In the genomic region with DNA sequence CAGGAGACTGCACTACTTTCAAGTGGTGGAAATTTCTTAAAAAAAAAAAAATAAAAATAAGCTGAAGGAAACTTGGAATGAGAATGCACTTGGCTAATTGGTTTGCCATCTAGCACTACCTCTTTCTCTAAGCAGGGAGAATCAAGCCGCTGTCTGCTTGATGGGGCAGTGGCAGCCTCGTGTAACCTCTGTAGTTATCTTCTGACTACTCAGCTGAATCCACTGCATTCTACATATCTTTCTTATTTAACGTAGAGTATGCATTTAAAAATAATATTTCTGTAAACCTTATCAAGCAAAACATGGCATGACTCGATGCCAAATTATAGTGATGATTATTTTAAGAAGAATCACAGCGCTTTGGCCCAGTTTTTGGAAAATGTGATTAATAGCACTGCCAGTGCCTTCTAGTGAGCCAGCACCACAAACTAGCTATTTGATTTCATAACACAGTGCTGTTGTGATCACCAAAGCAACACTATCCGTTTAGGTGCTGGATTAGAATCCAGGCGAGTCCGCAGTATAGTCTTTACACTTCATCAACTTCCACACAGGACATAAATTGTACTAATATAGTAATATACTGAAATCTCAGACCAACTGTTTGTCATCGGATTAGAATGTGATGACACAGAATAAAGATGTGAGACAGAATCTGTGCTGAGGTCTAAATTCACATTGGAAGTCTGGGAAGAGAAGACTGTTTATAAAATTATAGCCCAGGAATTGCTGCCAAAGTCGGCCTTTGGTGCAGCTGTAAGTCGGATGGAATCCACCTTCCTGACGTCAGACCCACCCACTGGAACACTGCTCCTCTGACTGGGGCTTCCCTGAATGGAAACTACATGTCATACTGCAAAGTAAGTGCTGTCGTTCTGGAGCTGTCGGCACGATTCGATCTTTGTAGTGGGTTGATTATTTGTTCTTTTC, we compare ENCODE assay signal across 10 cellular contexts.
DNase-seq lines count a peak whose midpoint lies in the region; ATAC-seq and TF ChIP-seq lines count a peak whose summit lies in the region.
"Had no signal": no experiment of that assay in that cellular context is flagged by ENCODE, and none has a peak within 500 bp of the region (broad histone marks: within the 10 kb centered on the region; RNA-seq: fewer than 3 reads in every experiment).

No MANE protein-coding gene starts in this region.

- H3K27me3 ChIP-seq in ascending aorta (no peaks in the 10 kb centered on the region), right atrium auricular region (no peaks in the 10 kb centered on the region), skeletal muscle satellite cell (ENCODE audit: control insufficient read depth, insufficient read depth, low read length) (no peaks in the 10 kb centered on the region), GM23338 (ENCODE audit: insufficient read depth) (no peaks in the 10 kb centered on the region)

- H3K79me2 ChIP-seq in GM23338 (replicated peaks; ENCODE audit: insufficient read depth) = no peaks in the 10 kb centered on the region

- H4K20me1 ChIP-seq in GM23338 (replicated peaks; ENCODE audit: insufficient read depth) = no peaks in the 10 kb centered on the region

- H3K36me3 ChIP-seq in ascending aorta (no peaks in the 10 kb centered on the region), right atrium auricular region (no peaks in the 10 kb centered on the region), skeletal muscle satellite cell (ENCODE audit: insufficient read depth, low read length) (no peaks in the 10 kb centered on the region), GM23338 (ENCODE audit: insufficient read depth) (no peaks in the 10 kb centered on the region)

- H3K4me2 ChIP-seq in skeletal muscle satellite cell (ENCODE audit: low read length) (peak overlapping the region; percentile 80), GM23338 (no peak overlapping the region)

- H3K4me3 ChIP-seq in ascending aorta (peak overlapping the region in 1 of 2 donors; percentile 47), right atrium auricular region (no peak overlapping the region), skeletal muscle satellite cell (ENCODE audit: low read length) (peak overlapping the region; percentile 55), GM23338 (no peak overlapping the region)

- ATAC-seq in GM21825 (IDR thresholded peaks at IDR 0.05; ENCODE audit: unreplicated experiment) = no peak
- no peak for ATAC-seq in GM23338

- no peaks in the 10 kb centered on the region for H3K9me3 Mint-ChIP-seq in activated CD4-positive, alpha-beta T cell treated with anti-CD3 and anti-CD28 coated beads, Interleukin-2, amount 10 ng/mL, durations not matched to agents 24 days and 14 days
- H3K9me3 Mint-ChIP-seq in GM23338 = no peaks in the 10 kb centered on the region

- intact Hi-C loops in ascending aorta (cut with DNase I) = loop anchor here (5.0 to 10.0 kb wide), 8 partner anchors 132 to 1192 kb away; partner anchors contain the start of gene MEIS1
- intact Hi-C loops in activated CD4-positive, alpha-beta T cell treated with anti-CD3 and anti-CD28 coated beads, Interleukin-2, amount 10 ng/mL, durations not matched to agents 24 days and 14 days (cut with micrococcal nuclease) = no loop called here

- TF ChIP-seq CTCF in ascending aorta (IDR thresholded peaks at IDR 0.05) (no peak), right atrium auricular region (IDR thresholded peaks at IDR 0.05) (no peak), GM23338 (conservative IDR thresholded peaks at IDR 0.05; ENCODE audit: low read depth in 2 of 2) (no peak)

- no peaks in the 10 kb centered on the region for H3F3A ChIP-seq in GM23338 (replicated peaks; ENCODE audit: low read depth)

- no peaks in the 10 kb centered on the region for H3K27me3 Mint-ChIP-seq in activated CD4-positive, alpha-beta T cell treated with anti-CD3 and anti-CD28 coated beads, Interleukin-2, amount 10 ng/mL, durations not matched to agents 24 days and 14 days
- H3K27me3 Mint-ChIP-seq in GM23338 (ENCODE audit: insufficient read depth, low read depth, poor library complexity) = no peaks in the 10 kb centered on the region
- H3K27me3 Mint-ChIP-seq: brain had no signal

- H3K27ac Mint-ChIP-seq in activated CD4-positive, alpha-beta T cell treated with anti-CD3 and anti-CD28 coated beads, Interleukin-2, amount 10 ng/mL, durations not matched to agents 24 days and 14 days = no peak overlapping the region
- no peak overlapping the region for H3K27ac Mint-ChIP-seq in GM23338

- H3K4me3 Mint-ChIP-seq in activated CD4-positive, alpha-beta T cell treated with anti-CD3 and anti-CD28 coated beads, Interleukin-2, amount 10 ng/mL, durations not matched to agents 24 days and 14 days = no peak overlapping the region
- H3K4me3 Mint-ChIP-seq in GM23338 = no peak overlapping the region
- H3K4me3 Mint-ChIP-seq: brain had no signal

- peak overlapping the region; percentile 83 to 90 for H3K27ac ChIP-seq in ascending aorta
- H3K27ac ChIP-seq in right atrium auricular region = peak overlapping the region; percentile 24 to 78
- no peak overlapping the region for H3K27ac ChIP-seq in GM23338 (ENCODE audit: low read depth)

- no peak overlapping the region for H2AFZ ChIP-seq in GM23338

- no peaks in the 10 kb centered on the region for H3K4me1 Mint-ChIP-seq in activated CD4-positive, alpha-beta T cell treated with anti-CD3 and anti-CD28 coated beads, Interleukin-2, amount 10 ng/mL, durations not matched to agents 24 days and 14 days
- peaks cover 3% of the 10 kb centered on the region; the same call in 2 of the 3 replicates for H3K4me1 Mint-ChIP-seq in GM23338

- H3K36me3 Mint-ChIP-seq in activated CD4-positive, alpha-beta T cell treated with anti-CD3 and anti-CD28 coated beads, Interleukin-2, amount 10 ng/mL, durations not matched to agents 24 days and 14 days (ENCODE audit: low read depth) = no peaks in the 10 kb centered on the region
- H3K36me3 Mint-ChIP-seq in GM23338 (ENCODE audit: low read depth) = no peaks in the 10 kb centered on the region
- H3K36me3 Mint-ChIP-seq: brain had no signal

- DNase-seq in GOT3 (lab: John Stamatoyannopoulos, UW) (peak; percentile 25), ascending aorta (ENCODE audit: low spot score in 2 of 2) (peak; percentile 9 to 92), right atrium auricular region (ENCODE audit: low spot score) (peak; percentile 87), GM23338 (ENCODE audit: low spot score) (no peak)
- DNase-seq in activated CD4-positive, alpha-beta T cell treated with anti-CD3 and anti-CD28 coated beads, Interleukin-2, amount 10 ng/mL, durations not matched to agents 24 days and 14 days = no peak
- no peak for DNase-seq in activated effector memory CD4-positive, alpha-beta T cell treated with Interleukin-2 at 50 U/mL for 16 hours
- DNase-seq: NCI-H1048 had no signal

- H3K4me1 ChIP-seq in ascending aorta (peaks cover 0 to 12% of the 10 kb centered on the region in 2 donors), right atrium auricular region (no peaks in the 10 kb centered on the region), skeletal muscle satellite cell (ENCODE audit: control insufficient read depth, insufficient read depth, low read length) (peaks cover 42% of the 10 kb centered on the region), GM23338 (ENCODE audit: insufficient read depth) (no peaks in the 10 kb centered on the region)

- H3K9ac ChIP-seq in skeletal muscle satellite cell (ENCODE audit: low read depth, low read length) = peak overlapping the region; percentile 88

- H3K9me2 ChIP-seq in GM23338 (ENCODE audit: insufficient read depth) = no peaks in the 10 kb centered on the region

- H3K9me3 ChIP-seq in ascending aorta (no peaks in the 10 kb centered on the region), right atrium auricular region (no peaks in the 10 kb centered on the region), skeletal muscle satellite cell (replicated peaks; ENCODE audit: low read length) (no peaks in the 10 kb centered on the region)

TF ChIP-seq in GM23338, 12 proteins besides CTCF, POLR2A, EP300 and RAD21 (continues in another document):
- TF ChIP-seq REST (IDR thresholded peaks at IDR 0.05; ENCODE audit: unreplicated experiment) (no peak), NANOG (IDR thresholded peaks at IDR 0.05; ENCODE audit: borderline replicate concordance) (no peak), STAT1 (IDR thresholded peaks at IDR 0.05; ENCODE audit: unreplicated experiment) (no peak)
- TF ChIP-seq, protein P1, sequence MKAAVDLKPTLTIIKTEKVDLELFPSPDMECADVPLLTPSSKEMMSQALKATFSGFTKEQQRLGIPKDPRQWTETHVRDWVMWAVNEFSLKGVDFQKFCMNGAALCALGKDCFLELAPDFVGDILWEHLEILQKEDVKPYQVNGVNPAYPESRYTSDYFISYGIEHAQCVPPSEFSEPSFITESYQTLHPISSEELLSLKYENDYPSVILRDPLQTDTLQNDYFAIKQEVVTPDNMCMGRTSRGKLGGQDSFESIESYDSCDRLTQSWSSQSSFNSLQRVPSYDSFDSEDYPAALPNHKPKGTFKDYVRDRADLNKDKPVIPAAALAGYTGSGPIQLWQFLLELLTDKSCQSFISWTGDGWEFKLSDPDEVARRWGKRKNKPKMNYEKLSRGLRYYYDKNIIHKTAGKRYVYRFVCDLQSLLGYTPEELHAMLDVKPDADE (IDR thresholded peaks at IDR 0.05) = no peak

Comparison
In these comparisons a context has a peak if more than half of its experiments do, and no peak if none do; other contexts are left out.
1. DNase-seq: peak in GOT3 (single experiment), ascending aorta (2 of 2) and right atrium auricular region (single experiment); none in activated CD4-positive, alpha-beta T cell treated with anti-CD3 and anti-CD28 coated beads, Interleukin-2, amount 10 ng/mL, durations not matched to agents 24 days and 14 days (single experiment), activated effector memory CD4-positive, alpha-beta T cell treated with Interleukin-2 at 50 U/mL for 16 hours (single experiment) and GM23338 (single experiment).